22 cellular contexts compared by ENCODE assay signal in genomic region chr13:88602786-88603777, GRCh38.
"Had no signal": no experiment of that assay in that cellular context is flagged by ENCODE, and none has a peak within 500 bp of the region (broad histone marks: within the 10 kb centered on the region; RNA-seq: fewer than 3 reads in every experiment).

No MANE protein-coding gene starts in this region.

- H3K27me3 ChIP-seq: esophagus muscularis mucosa, gastrocnemius medialis, stomach, suprapubic skin, transverse colon had no signal

- H3K4me1 ChIP-seq: esophagus muscularis mucosa, gastrocnemius medialis, parathyroid adenoma, stomach, suprapubic skin, transverse colon had no signal

- DNase-seq: activated CD4-positive, alpha-beta T cell treated with anti-CD3 and anti-CD28 coated beads, Interleukin-2, amount 50 U/mL, for 1 hour; activated CD4-positive, CD25-positive, alpha-beta regulatory T cell treated with anti-CD3 and anti-CD28 coated beads, Interleukin-2, amount 50 U/mL, for 72 hours; activated CD8-positive, alpha-beta T cell treated with anti-CD3 and anti-CD28 coated beads, Interleukin-2, amount 10 ng/mL, durations not matched to agents 7 days and 5 days; activated gamma-delta T cell treated with Interleukin-2 at 50 U/mL for 16 hours; aorta; caudate nucleus; effector CD8-positive, alpha-beta T cell; gastrocnemius medialis; islet precursor cell; left colon; mucosa of descending colon; nucleus accumbens; small intestine; stimulated activated CD4-positive, alpha-beta T cell treated with anti-CD3 and anti-CD28 coated beads, Interleukin-15, amount 100 ng/mL, for 24 hours; stomach; transverse colon had no signal

- H3K36me3 ChIP-seq: esophagus muscularis mucosa, gastrocnemius medialis, stomach, suprapubic skin, transverse colon had no signal

- H3K9me3 ChIP-seq: gastrocnemius medialis, mucosa of descending colon, stomach, transverse colon had no signal

- H3K79me2 ChIP-seq: parathyroid adenoma had no signal

- ATAC-seq: activated CD8-positive, alpha-beta T cell treated with anti-CD3 and anti-CD28 coated beads, Interleukin-2, amount 10 ng/mL, durations not matched to agents 7 days and 5 days; gastrocnemius medialis; left colon; mucosa of descending colon; sciatic nerve; stimulated activated memory B cell treated with anti-CD40 and anti-IgM and Interleukin-4, amounts not matched to agents 10 μg/mL and 1 μg/mL and 100 μg/mL, for 72 hours had no signal

- H3K4me3 ChIP-seq: esophagus muscularis mucosa, gastrocnemius medialis, mucosa of descending colon, stomach, suprapubic skin, transverse colon had no signal

- H3K27ac ChIP-seq: esophagus muscularis mucosa, gastrocnemius medialis, parathyroid adenoma, stomach, suprapubic skin, transverse colon, VCaP had no signal

- H2AFZ ChIP-seq: parathyroid adenoma had no signal

- H3K9ac ChIP-seq: parathyroid adenoma had no signal
